ENCODE assay signal across 21 cellular contexts in the genomic region with DNA sequence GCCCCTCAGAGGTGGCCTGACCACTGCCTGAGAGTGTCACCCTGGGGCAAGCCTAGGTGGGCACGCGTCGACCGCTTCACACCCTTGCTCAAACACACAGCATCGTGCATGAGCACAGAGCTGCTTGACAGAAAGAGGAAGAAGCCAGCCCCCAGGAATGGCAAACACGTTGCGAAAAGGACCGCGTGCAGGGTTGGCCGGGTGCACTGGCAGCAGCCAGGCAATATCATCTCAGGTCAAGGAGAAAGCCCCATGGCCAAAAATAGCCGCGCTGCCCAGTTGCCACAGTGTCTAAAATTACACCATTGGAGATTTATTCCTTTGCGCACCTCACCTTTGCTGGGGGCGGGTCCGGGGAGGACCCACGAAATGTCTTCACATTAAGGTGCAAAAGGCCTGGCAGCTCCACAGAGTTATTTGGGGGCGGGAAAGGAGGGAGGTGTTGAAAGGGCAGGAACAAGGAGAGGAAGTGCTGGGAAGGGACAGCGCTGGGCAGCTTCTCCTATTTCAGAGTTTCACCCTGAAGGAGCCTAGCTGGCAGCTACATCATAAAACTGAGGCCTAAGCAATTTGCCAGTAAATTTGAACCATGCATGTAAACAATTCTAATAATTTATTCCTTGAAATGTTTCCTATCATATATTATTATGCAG. TPM values are rescaled to one million over a fixed set of nuclear protein-coding genes. Genes with fewer than 3 reads are reported as not detected.
DNase-seq lines count a peak whose midpoint lies in the region; ATAC-seq, FAIRE-seq and TF ChIP-seq lines count a peak whose summit lies in the region.
"Had no signal": no experiment of that assay in that cellular context is flagged by ENCODE, and none has a peak within 500 bp of the region (broad histone marks: within the 10 kb centered on the region; RNA-seq: fewer than 3 reads in every experiment).

No MANE protein-coding gene starts in this region.

- TF ChIP-seq POLR2A in HepG2 (IDR thresholded peaks at IDR 0.05; ENCODE audit: insufficient read depth in 1 of 2, low read depth in 2 of 2, low read length in 2 of 2) (no peak), right lobe of liver (IDR thresholded peaks at IDR 0.05) (no peak), heart left ventricle (IDR thresholded peaks at IDR 0.05) (no peak)

- H4K8ac ChIP-seq in neuronal stem cell (ENCODE audit: low read depth, low read length), result no peak overlapping the region

- H3K4ac ChIP-seq in neuronal stem cell (ENCODE audit: low read length), result no peak overlapping the region

- H3K27ac ChIP-seq in HepG2 (ENCODE audit: extremely low read length, insufficient read depth, low read length) (no peak overlapping the region), right lobe of liver (no peak overlapping the region), heart left ventricle (peak overlapping the region in 2 of 12 donors; percentile 23 to 32), neuronal stem cell (replicated peaks; ENCODE audit: low read length) (no peak overlapping the region), substantia nigra (ENCODE audit: low read depth, low read length, poor library complexity, severe bottlenecking) (no peak overlapping the region)
- H3K27ac ChIP-seq: body of pancreas, spleen, transverse colon had no signal

- H3K14ac ChIP-seq in neuronal stem cell (ENCODE audit: low read length), result no peak overlapping the region

- no peaks in the 10 kb centered on the region for H3K79me1 ChIP-seq in neuronal stem cell (ENCODE audit: low read depth, low read length)

- peak overlapping the region; percentile 11 for H2AK5ac ChIP-seq in neuronal stem cell (ENCODE audit: low read depth, low read length)

- no peak for FAIRE-seq in HepG2 (lab: Jason Lieb, UNC)

- no peak for DNase-seq in HepG2 (ENCODE audit: low spot score)
- DNase-seq in right lobe of liver, result no peak
- peak in 4 of 5 donors; percentile 23 to 70 (median 55) for DNase-seq in heart left ventricle
- DNase-seq in neuronal stem cell (ENCODE audit: low spot score), result no peak
- DNase-seq in stimulated activated CD4-positive, alpha-beta T cell treated with anti-CD3 and anti-CD28 coated beads, Interleukin-4, amount 100 ng/mL, for 24 hours, result no peak
- no peak for DNase-seq in substantia nigra (lab: John Stamatoyannopoulos, UW)
- DNase-seq: activated T-cell treated with anti-CD3 and anti-CD28 coated beads, Interleukin-2, amount 50 U/mL, for 24 hours; CD4-positive, CD25-positive, alpha-beta regulatory T cell; DMS79; head of caudate nucleus; KG1; NCI-H1417; NCI-H774; occipital lobe; spleen; transverse colon had no signal

- H4K20me1 ChIP-seq in HepG2 (ENCODE audit: insufficient read depth, low read length), result no peaks in the 10 kb centered on the region

- H3K23ac ChIP-seq in neuronal stem cell (ENCODE audit: low read depth, low read length, poor library complexity), result no peak overlapping the region

- H2AFZ ChIP-seq in HepG2 (ENCODE audit: low read length), result no peak overlapping the region
- H2AFZ ChIP-seq in neuronal stem cell (ENCODE audit: low read length), result no peak overlapping the region

- BruUV-seq in HepG2 (replicated peaks; lab: Mats Ljungman, UMichigan), result no TSS peak

- H3K9me3 ChIP-seq in HepG2 (ENCODE audit: low read length) (no peaks in the 10 kb centered on the region), right lobe of liver (no peaks in the 10 kb centered on the region), heart left ventricle (no peaks in the 10 kb centered on the region), neuronal stem cell (replicated peaks in 1 of 2; ENCODE audit: control insufficient read depth in 2 of 2, insufficient read depth in 1 of 2, low read depth in 1 of 2, low read length in 2 of 2) (peaks cover 0 to 8% of the 10 kb centered on the region in 2 donors)
- H3K9me3 ChIP-seq: body of pancreas, transverse colon had no signal

- intact Hi-C loops in HepG2 (cut with micrococcal nuclease; ENCODE audit: unreplicated experiment) (no loop called here), right lobe of liver (cut with DNase I) (no loop called here), heart left ventricle (cut with DNase I) (no loop called here)

- no peaks in the 10 kb centered on the region for H3K36me3 ChIP-seq in HepG2 (replicated peaks in 1 of 2; ENCODE audit: control insufficient read depth in 1 of 2, insufficient read depth in 2 of 2, low read length in 2 of 2)
- peaks cover 0 to 3% (median 0%) of the 10 kb centered on the region in 4 donors for H3K36me3 ChIP-seq in right lobe of liver
- peaks cover 0 to 36% (median 0%) of the 10 kb centered on the region in 9 donors for H3K36me3 ChIP-seq in heart left ventricle
- peaks cover 3 to 67% of the 10 kb centered on the region in 2 donors for H3K36me3 ChIP-seq in neuronal stem cell (replicated peaks in 1 of 2; ENCODE audit: control insufficient read depth in 2 of 2, insufficient read depth in 2 of 2, low read length in 2 of 2)
- H3K36me3 ChIP-seq: transverse colon had no signal

- CTCF ChIA-PET in HepG2 (lab: Yijun Ruan, JAX; ENCODE audit: low intra/inter-chr PET ratio, low total read pairs), result no interaction called here

- ATAC-seq in HepG2 (no peak), right lobe of liver (no peak), heart left ventricle (peak; percentile 26 to 87 (median 83)), HG02763 (IDR thresholded peaks at IDR 0.05; ENCODE audit: unreplicated experiment) (no peak), HG02973 (IDR thresholded peaks at IDR 0.05; ENCODE audit: unreplicated experiment) (no peak)
- ATAC-seq: body of pancreas; esophagus mucosa; stimulated activated memory B cell treated with anti-CD40 and anti-IgM and Interleukin-4, amounts not matched to agents 10 μg/mL and 1 μg/mL and 100 μg/mL, for 72 hours had no signal

- POLR2A ChIA-PET in HepG2 (lab: Yijun Ruan, JAX), result no interaction called here

- TF ChIP-seq EP300 in HepG2 (IDR thresholded peaks at IDR 0.05; ENCODE audit: low read depth in 2 of 2, low read length in 2 of 2) (no peak), HepG2 (CRISPR knock-in tag; IDR thresholded peaks at IDR 0.05; ENCODE audit: borderline replicate concordance) (no peak)

- 90% methylated on average over 18 of the region's 18 CpGs for WGBS in HepG2 (ENCODE audit: low lambda C conversion rate)
- 80% methylated on average over 8 of the region's 18 CpGs for WGBS in right lobe of liver (ENCODE audit: insufficient coverage, low coverage, low lambda C conversion rate, missing lambda C conversion rate)
- WGBS in heart left ventricle, 4 donors, result 60 to 75% (median 68%) methylated on average over 18 of the region's 18 CpGs
- no CpG with 5 or more reads among the region's 18 CpGs for WGBS in neuronal stem cell (ENCODE audit: extremely low coverage in 2 of 2, insufficient read length in 2 of 2, insufficient replicate concordance in 1 of 2), 2 donors

- H4K91ac ChIP-seq in neuronal stem cell (ENCODE audit: low read depth, low read length, poor library complexity), result no peak overlapping the region

- no peak overlapping the region for H3K4me2 ChIP-seq in HepG2 (ENCODE audit: low read depth, low read length)
- no peak overlapping the region for H3K4me2 ChIP-seq in neuronal stem cell (ENCODE audit: insufficient read depth, low read length, poor library complexity, severe bottlenecking)

- H3K4me3 ChIP-seq in HepG2 (replicated peaks in 1 of 3; ENCODE audit: insufficient read depth in 1 of 3, low read depth in 2 of 3, low read length in 3 of 3), result no peak overlapping the region
- no peak overlapping the region for H3K4me3 ChIP-seq in right lobe of liver
- no peak overlapping the region for H3K4me3 ChIP-seq in heart left ventricle
- no peak overlapping the region for H3K4me3 ChIP-seq in neuronal stem cell (ENCODE audit: low read length in 2 of 2)
- H3K4me3 ChIP-seq: body of pancreas, spleen, transverse colon had no signal

- TF ChIP-seq RAD21 in HepG2 (CRISPR knock-in tag; IDR thresholded peaks at IDR 0.05), result no peak

- in situ Hi-C loops in HepG2 (cut with HindIII; ENCODE audit: extremely low pct_ligation_motif_present, low pct_unique_long_range_greater_than_20kb), result no loop called here

- H3K9ac ChIP-seq in HepG2 (ENCODE audit: insufficient read depth, low read depth, low read length) (no peak overlapping the region), neuronal stem cell (ENCODE audit: low read depth, low read length, poor library complexity) (no peak overlapping the region)

- H2BK15ac ChIP-seq in neuronal stem cell (ENCODE audit: low read length), result no peak overlapping the region

- no peak overlapping the region for H2BK12ac ChIP-seq in neuronal stem cell (ENCODE audit: low read length)

- no peaks in the 10 kb centered on the region for H3K4me1 ChIP-seq in HepG2 (ENCODE audit: insufficient read depth, low read length)
- H3K4me1 ChIP-seq in right lobe of liver, result no peaks in the 10 kb centered on the region
- H3K4me1 ChIP-seq in heart left ventricle, result peaks cover 0 to 16% (median 0%) of the 10 kb centered on the region in 12 donors
- H3K4me1 ChIP-seq in neuronal stem cell (ENCODE audit: control insufficient read depth in 2 of 2, insufficient read depth in 1 of 2, low read depth in 1 of 2, low read length in 2 of 2), result peaks cover 0 to 5% of the 10 kb centered on the region in 2 donors
- H3K4me1 ChIP-seq: body of pancreas, spleen, transverse colon had no signal

- peak overlapping the region; percentile 1 for H2BK5ac ChIP-seq in neuronal stem cell (ENCODE audit: low read length)

- H3K79me2 ChIP-seq in HepG2 (ENCODE audit: insufficient read depth, low read length), result no peaks in the 10 kb centered on the region

- H2BK120ac ChIP-seq in neuronal stem cell (ENCODE audit: low read depth, low read length), result no peak overlapping the region

- H3K27me3 ChIP-seq in HepG2 (ENCODE audit: control insufficient read depth in 1 of 2, insufficient read depth in 2 of 2, low read length in 2 of 2) (no peaks in the 10 kb centered on the region), right lobe of liver (no peaks in the 10 kb centered on the region), heart left ventricle (no peaks in the 10 kb centered on the region), neuronal stem cell (ENCODE audit: control insufficient read depth in 3 of 3, insufficient read depth in 3 of 3, low read depth in 1 of 3, low read length in 3 of 3) (no peaks in the 10 kb centered on the region)
- H3K27me3 ChIP-seq: body of pancreas, transverse colon had no signal

- TF ChIP-seq CTCF in HepG2 (CRISPR knock-in tag; IDR thresholded peaks at IDR 0.05) (no peak), right lobe of liver (IDR thresholded peaks at IDR 0.05) (no peak), heart left ventricle (IDR thresholded peaks at IDR 0.05) (no peak)

- H3K18ac ChIP-seq in neuronal stem cell (ENCODE audit: low read length), result peak overlapping the region; percentile 13

RNA-seq across cellular contexts. Expression of a gene that starts 44.7 kb away (rescaled TPM):
- total RNA-seq in HepG2 (2016; rRNA removed; fragmentation: Illumina TruSeq; extraction: Trizol) (3.5 and 5.0 TPM in 2 replicates), right lobe of liver (10 to 100 TPM; 11.6 to 30.0 (median 20.7) TPM), heart left ventricle (10 to 100 TPM; 11.9 to 22.4 (median 16.5) TPM)
- total RNA-seq in HepG2 (2016; cell fraction: cytosol; rRNA removed; fragmentation: Illumina TruSeq; extraction: Trizol; ENCODE audit: low read depth), result 0.61 and 0.79 TPM in 2 replicates
- 3.8 and 4.3 TPM in 2 replicates for total RNA-seq in HepG2 (2016; cell fraction: insoluble cytoplasmic fraction; rRNA removed; fragmentation: Illumina TruSeq; extraction: Trizol)
- 2.4 and 2.8 TPM in 2 replicates for total RNA-seq in HepG2 (2016; cell fraction: membrane; rRNA removed; fragmentation: Illumina TruSeq; extraction: Trizol)
- total RNA-seq in HepG2 (2016; cell fraction: nucleus; rRNA removed; fragmentation: Illumina TruSeq; extraction: Trizol), result 8.2 and 8.4 TPM in 2 replicates
- polyA plus RNA-seq in HepG2 (2011; rRNA removed) (4.0 and 4.7 TPM in 2 replicates), heart left ventricle (10 to 100 TPM; 11.8 to 16.1 TPM)
- 3.5 and 3.6 TPM in 2 replicates for polyA plus RNA-seq in HepG2 (2011; cell fraction: cytosol; rRNA removed)
- 13.5 and 15.0 TPM in 2 replicates for polyA plus RNA-seq in HepG2 (2011; cell fraction: nucleus; rRNA removed)
- polyA plus RNA-seq in HepG2 (2012), result 20.1 and 28.6 TPM in 2 replicates
- polyA plus RNA-seq in HepG2 (2016; cell fraction: cytosol; fragmentation: Illumina TruSeq; extraction: Trizol; ENCODE audit: low read depth), result 0.70 TPM in 2 replicates
- polyA plus RNA-seq in HepG2 (2016; cell fraction: insoluble cytoplasmic fraction; fragmentation: Illumina TruSeq; extraction: Trizol; ENCODE audit: low read depth), result 14.4 and 16.5 TPM in 2 replicates
- 3.3 and 3.6 TPM in 2 replicates for polyA plus RNA-seq in HepG2 (2016; cell fraction: membrane; fragmentation: Illumina TruSeq; extraction: Trizol; ENCODE audit: low read depth)
- polyA plus RNA-seq in HepG2 (2016; cell fraction: nucleus; fragmentation: Illumina TruSeq; extraction: Trizol; ENCODE audit: insufficient read depth, low read depth), result 27.1 and 27.3 TPM in 2 replicates
- 15.2 and 51.3 TPM in 2 replicates for polyA minus RNA-seq in HepG2 (2011; rRNA and poly(A)+ RNA removed; ENCODE audit: low replicate concordance)
- polyA minus RNA-seq in HepG2 (2011; cell fraction: cytosol; rRNA and poly(A)+ RNA removed), result 6.7 and 11.9 TPM in 2 replicates
- polyA minus RNA-seq in HepG2 (2011; cell fraction: nucleus; rRNA and poly(A)+ RNA removed), result 11.7 and 14.2 TPM in 2 replicates
- 43.2 TPM for polyA plus RNA-seq in neuronal stem cell (2013, experiment 1 of 2)
- polyA plus RNA-seq in neuronal stem cell (2013, experiment 2 of 2), result 45.4 TPM
- total RNA-seq: CD4-positive, CD25-positive, alpha-beta regulatory T cell had no signal
- polyA plus RNA-seq: CD4-positive, CD25-positive, alpha-beta regulatory T cell had no signal

Comparison
In these comparisons a context has a peak if more than half of its experiments do, and no peak if none do; other contexts are left out.
1. ATAC-seq: peak in heart left ventricle (4 of 4); none in HepG2 (single experiment), right lobe of liver (0 of 4), HG02763 (single experiment) and HG02973 (single experiment).
2. DNase-seq: peak in heart left ventricle (4 of 5); none in HepG2 (single experiment), right lobe of liver (0 of 3), neuronal stem cell (single experiment), stimulated activated CD4-positive, alpha-beta T cell treated with anti-CD3 and anti-CD28 coated beads, Interleukin-4, amount 100 ng/mL, for 24 hours (single experiment) and substantia nigra (0 of 49).